In the genomic region with DNA sequence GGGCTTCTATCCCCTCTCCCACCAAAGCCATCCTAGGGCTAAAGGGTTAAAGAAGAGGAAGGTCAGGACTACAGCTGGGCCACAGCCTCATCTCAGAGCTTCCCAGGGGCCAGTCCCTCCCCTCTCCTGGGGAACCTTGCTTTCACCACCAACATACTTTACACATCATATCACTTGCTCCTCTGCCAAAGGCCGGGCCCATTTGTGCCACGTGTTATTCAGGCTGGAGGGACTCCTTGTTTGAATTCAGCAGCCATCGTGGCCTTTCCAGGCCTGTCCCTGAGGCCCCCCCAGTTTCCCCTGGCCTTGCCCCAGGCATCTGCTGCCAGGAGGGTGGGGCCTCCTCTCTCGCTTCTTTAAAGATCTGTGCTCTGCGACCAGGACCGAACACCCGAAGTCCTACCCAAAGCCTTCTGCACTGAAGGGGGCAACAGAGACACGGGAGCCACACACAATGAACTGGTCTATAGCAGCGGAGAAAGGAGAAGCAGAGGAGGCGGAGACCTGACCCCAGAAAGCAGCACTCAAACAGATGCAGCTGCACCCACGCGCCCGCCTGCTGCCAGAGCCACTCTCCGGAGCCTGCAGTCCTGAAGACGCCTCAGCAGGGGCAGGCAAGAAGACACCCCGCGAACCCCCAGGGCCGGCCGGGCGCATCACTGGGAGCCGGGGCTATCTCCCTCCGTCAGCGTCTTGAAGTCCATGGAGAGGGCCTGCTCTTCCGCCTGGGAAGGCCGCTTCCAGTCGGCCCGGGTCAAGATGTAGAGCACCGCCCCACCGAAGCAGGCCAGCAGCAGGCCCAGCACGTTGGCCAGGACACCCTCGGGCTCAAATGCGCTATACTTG, we compare ENCODE assay signal across 8 cellular contexts. TPM values are rescaled to one million over a fixed set of nuclear protein-coding genes. Genes with fewer than 3 reads are reported as not detected.
DNase-seq lines count a peak whose midpoint lies in the region; ATAC-seq and TF ChIP-seq lines count a peak whose summit lies in the region.

No MANE protein-coding gene starts in this region.

- in situ Hi-C loops in ACHN (cut with HindIII; ENCODE audit: low pct_ligation_motif_present, low pct_unique_long_range_greater_than_20kb, low sequenced_read_pairs) = no loop called here

- DNase-seq in ACHN = peak; percentile 23
- peak; percentile 85 for DNase-seq in LHCN-M2 (ENCODE audit: low read depth)
- peak; percentile 97 for DNase-seq in choroid plexus epithelial cell (ENCODE audit: low read depth)
- DNase-seq in mucosa of gallbladder (ENCODE audit: low spot score) = peak; percentile 61
- no peak for DNase-seq in NCI-H146 treated with DMSO at 0.1 percent for 48 hours (lab: John Stamatoyannopoulos, UW; ENCODE audit: unreplicated experiment)
- no peak for DNase-seq in activated effector memory CD4-positive, alpha-beta T cell treated with anti-CD3 and anti-CD28 coated beads, Interleukin-2, amount 50 U/mL, for 16 hours
- no peak for DNase-seq in stimulated activated naive CD8-positive, alpha-beta T cell treated with anti-CD3 and anti-CD28 coated beads, Interleukin-15, Interleukin-2, amounts not matched to agents 100 U/mL and 50 U/mL, for 24 hours

- H3K4me3 ChIP-seq in choroid plexus epithelial cell (ENCODE audit: low read depth, low read length) = no peak overlapping the region

- ATAC-seq in GM21423 (IDR thresholded peaks at IDR 0.05; ENCODE audit: unreplicated experiment) = no peak
- no peak for ATAC-seq in stimulated activated naive CD8-positive, alpha-beta T cell treated with anti-CD3 and anti-CD28 coated beads, Interleukin-15, Interleukin-2, amounts not matched to agents 100 U/mL and 50 U/mL, for 24 hours

- peak; percentile 36 for TF ChIP-seq CTCF in choroid plexus epithelial cell (conservative IDR thresholded peaks at IDR 0.05; ENCODE audit: low read depth, low read length)

RNA-seq across cellular contexts. Expression of gene CYB561, which starts 12.1 kb away (rescaled TPM):
- total RNA-seq in LHCN-M2 (2014; rRNA removed) (3.8 and 6.7 TPM in 2 replicates), mucosa of gallbladder (74.3 TPM)
- 5.5 TPM for polyA plus RNA-seq in LHCN-M2 (2012)

RNA-seq across cellular contexts. Expression of gene ACE, which starts 42.9 kb away (rescaled TPM):
- 0.63 TPM in 1 of 2 replicates, not detected in the other for total RNA-seq in LHCN-M2 (2014; rRNA removed)
- polyA plus RNA-seq in LHCN-M2 (2012) = 0.07 TPM
- 22.8 TPM for total RNA-seq in mucosa of gallbladder

Comparison
In these comparisons a context has a peak if more than half of its experiments do, and no peak if none do; other contexts are left out.
1. DNase-seq: peak in ACHN (single experiment), LHCN-M2 (single experiment), choroid plexus epithelial cell (single experiment) and mucosa of gallbladder (single experiment); none in NCI-H146 treated with DMSO at 0.1 percent for 48 hours (single experiment), activated effector memory CD4-positive, alpha-beta T cell treated with anti-CD3 and anti-CD28 coated beads, Interleukin-2, amount 50 U/mL, for 16 hours (single experiment) and stimulated activated naive CD8-positive, alpha-beta T cell treated with anti-CD3 and anti-CD28 coated beads, Interleukin-15, Interleukin-2, amounts not matched to agents 100 U/mL and 50 U/mL, for 24 hours (single experiment).
2. RNA of gene ACE, which starts 42.9 kb away (total RNA-seq): 22.8 TPM in mucosa of gallbladder (single experiment); 0.63 TPM in LHCN-M2; every median in the first group is over 10 times any median in the second.